12 cellular contexts compared by ENCODE assay signal in the genomic region with DNA sequence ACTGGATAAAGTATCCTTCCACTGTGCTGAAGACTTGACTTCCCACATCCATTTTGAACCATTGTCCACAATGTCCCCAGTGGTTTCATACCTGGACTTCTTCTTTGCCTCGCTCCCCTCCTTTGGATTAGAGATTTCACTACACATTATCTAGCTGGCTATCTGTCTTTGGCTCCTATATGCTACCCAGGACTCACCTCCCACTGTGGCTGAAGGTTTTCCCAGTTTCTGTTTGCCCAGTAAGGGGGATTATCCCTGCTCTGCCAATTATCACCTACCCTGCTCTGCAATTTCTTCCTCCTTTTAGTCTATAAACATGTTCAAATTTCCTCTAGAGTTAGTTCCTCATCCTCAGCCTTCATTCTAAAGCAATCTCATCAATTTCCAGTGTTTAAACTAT.
"Had no signal": no experiment of that assay in that cellular context is flagged by ENCODE, and none has a peak within 500 bp of the region (broad histone marks: within the 10 kb centered on the region; RNA-seq: fewer than 3 reads in every experiment).

No MANE protein-coding gene starts in this region.

- H3K4me1 ChIP-seq: testis had no signal

- H3K4me2 ChIP-seq: hepatocyte had no signal

- H3K36me3 ChIP-seq: ovary had no signal

- DNase-seq: activated CD4-positive, alpha-beta T cell treated with anti-CD3 and anti-CD28 coated beads, Interleukin-2, amount 50 U/mL, for 4 hours; activated CD4-positive, CD25-positive, alpha-beta regulatory T cell treated with anti-CD3 and anti-CD28 coated beads, Interleukin-2, amount 50 U/mL, for 72 hours; caudate nucleus; effector memory CD4-positive, alpha-beta T cell; kidney glomerular epithelial cell; ovary; stimulated activated CD4-positive, alpha-beta T cell treated with anti-CD3 and anti-CD28 coated beads, Interleukin-2, amount 100 ng/mL, for 48 hours; stimulated activated naive CD8-positive, alpha-beta T cell treated with anti-CD3 and anti-CD28 coated beads, Interleukin-15, amount 100 ng/mL, for 72 hours; testis had no signal

- H3K9me3 Mint-ChIP-seq: natural killer cell treated with Interleukin-12 subunit alpha and Interleukin-12 subunit beta and Interleukin-15 and Interleukin-18, amount 100 ng/mL, for 72 hours; stimulated activated naive CD8-positive, alpha-beta T cell treated with anti-CD3 and anti-CD28 coated beads, Interleukin-15, amount 100 ng/mL, for 72 hours had no signal

- ATAC-seq: natural killer cell treated with Interleukin-12 subunit alpha and Interleukin-12 subunit beta and Interleukin-15 and Interleukin-18, amount 100 ng/mL, for 72 hours; stimulated activated naive CD8-positive, alpha-beta T cell treated with anti-CD3 and anti-CD28 coated beads, Interleukin-15, amount 100 ng/mL, for 72 hours had no signal

- H2AFZ ChIP-seq: hepatocyte had no signal

- H3K4me3 Mint-ChIP-seq: natural killer cell treated with Interleukin-12 subunit alpha and Interleukin-12 subunit beta and Interleukin-15 and Interleukin-18, amount 100 ng/mL, for 72 hours; stimulated activated naive CD8-positive, alpha-beta T cell treated with anti-CD3 and anti-CD28 coated beads, Interleukin-15, amount 100 ng/mL, for 72 hours had no signal

- H3K27ac ChIP-seq: hepatocyte, ovary, testis had no signal

- H3K9me3 ChIP-seq: ovary, testis had no signal

- H3K27me3 Mint-ChIP-seq: natural killer cell treated with Interleukin-12 subunit alpha and Interleukin-12 subunit beta and Interleukin-15 and Interleukin-18, amount 100 ng/mL, for 72 hours; stimulated activated naive CD8-positive, alpha-beta T cell treated with anti-CD3 and anti-CD28 coated beads, Interleukin-15, amount 100 ng/mL, for 72 hours had no signal

- H3K27me3 ChIP-seq: hepatocyte, ovary, testis had no signal

- H3K4me3 ChIP-seq: hepatocyte, lung, ovary, testis had no signal

- H3K27ac Mint-ChIP-seq: natural killer cell treated with Interleukin-12 subunit alpha and Interleukin-12 subunit beta and Interleukin-15 and Interleukin-18, amount 100 ng/mL, for 72 hours had no signal
